19 cellular contexts compared by ENCODE assay signal in the genomic region with DNA sequence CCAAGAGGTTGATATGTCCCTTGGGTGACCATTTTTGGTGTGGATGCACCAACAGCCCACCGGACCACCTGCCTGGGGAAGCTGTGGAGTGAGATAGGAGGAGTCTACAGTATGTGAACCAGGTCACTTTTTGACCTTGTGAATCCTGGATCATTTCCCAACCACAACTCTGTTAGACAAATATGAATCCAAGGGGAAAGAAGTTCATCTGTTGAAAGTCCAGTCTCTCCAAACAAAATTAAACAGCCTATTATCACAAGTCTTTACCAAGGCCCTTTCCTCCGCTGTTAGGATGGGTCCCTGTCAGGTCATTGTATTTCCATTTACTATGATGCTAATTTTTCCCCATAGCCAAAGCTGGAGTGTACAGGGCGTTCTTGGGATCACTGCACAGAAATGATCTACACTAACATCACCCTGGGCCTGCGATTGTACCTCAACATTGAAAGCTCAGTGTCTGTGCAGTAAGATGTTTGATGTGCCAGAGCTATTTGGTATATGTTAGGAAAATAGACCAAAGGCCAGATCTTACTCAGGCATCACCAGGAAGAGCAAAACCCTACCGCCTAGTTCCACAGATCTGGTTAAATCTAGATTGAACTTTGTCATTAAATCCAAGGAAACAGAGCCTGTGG.
A peak's percentile ranks its signal among the peaks of the same experiment; 100 is the strongest.
DNase-seq lines count a peak whose midpoint lies in the region; ATAC-seq, FAIRE-seq and TF ChIP-seq lines count a peak whose summit lies in the region.
"Had no signal": no experiment of that assay in that cellular context is flagged by ENCODE, and none has a peak within 500 bp of the region (broad histone marks: within the 10 kb centered on the region; RNA-seq: fewer than 3 reads in every experiment).

No MANE protein-coding gene starts in this region.

- dilution Hi-C loops in keratinocyte (cut with MboI; ENCODE audit: extremely low pct_ligation_motif_present, low sequenced_read_pairs), result no loop called here

- FAIRE-seq in keratinocyte (lab: Jason Lieb, UNC), result no peak

- H3K9me1 ChIP-seq in keratinocyte (ENCODE audit: control insufficient read depth, extremely low read depth, insufficient read depth, low read length), result no peaks in the 10 kb centered on the region

- H3K4me3 ChIP-seq in choroid plexus epithelial cell (ENCODE audit: low read depth, low read length) (no peak overlapping the region), keratinocyte (ENCODE audit: control insufficient read depth in 2 of 3, extremely low read depth in 1 of 3, insufficient read depth in 2 of 3, low read depth in 1 of 3, low read length in 3 of 3) (no peak overlapping the region), stomach smooth muscle (ENCODE audit: low read length in 2 of 2) (no peak overlapping the region)
- H3K4me3 ChIP-seq: body of pancreas, mucosa of descending colon, ovary, PC-9 had no signal

- no peak overlapping the region for H2AFZ ChIP-seq in keratinocyte (ENCODE audit: control insufficient read depth, low read length)
- H2AFZ ChIP-seq: PC-9 had no signal

- H3K4me2 ChIP-seq in keratinocyte (ENCODE audit: control insufficient read depth, extremely low read depth, insufficient read depth, low read depth, low read length), result peak overlapping the region; percentile 4
- H3K4me2 ChIP-seq: PC-9 had no signal

- H3K27me3 ChIP-seq in keratinocyte (ENCODE audit: control insufficient read depth, extremely low read depth, insufficient read depth, low read length) (no peaks in the 10 kb centered on the region), stomach smooth muscle (ENCODE audit: control insufficient read depth in 1 of 2, insufficient read depth in 2 of 2, low read length in 2 of 2) (no peaks in the 10 kb centered on the region)
- H3K27me3 ChIP-seq: body of pancreas, ovary had no signal

- peaks cover 2% of the 10 kb centered on the region for H3K79me2 ChIP-seq in keratinocyte (ENCODE audit: control insufficient read depth, insufficient read depth, low read length)

- ATAC-seq in GM21367 (IDR thresholded peaks at IDR 0.05; ENCODE audit: unreplicated experiment), result no peak
- no peak for ATAC-seq in esophagus mucosa
- no peak for ATAC-seq in GM19455 (IDR thresholded peaks at IDR 0.05; ENCODE audit: unreplicated experiment)
- ATAC-seq: body of pancreas; effector memory CD8-positive, alpha-beta T cell; mucosa of descending colon had no signal

- H3K27ac ChIP-seq in keratinocyte (ENCODE audit: control insufficient read depth, insufficient read depth, low read length), result peak overlapping the region; percentile 58
- H3K27ac ChIP-seq in stomach smooth muscle (ENCODE audit: low read length), result peak overlapping the region; percentile 50
- H3K27ac ChIP-seq: ovary, PC-9, WERI-Rb-1 had no signal

- DNase-seq in HuH-7 (ENCODE audit: low spot score) (peak; percentile 10), choroid plexus epithelial cell (ENCODE audit: low read depth) (peak; percentile 65), keratinocyte (ENCODE audit: low read depth, low spot score) (no peak)
- no peak for DNase-seq in stimulated activated CD8-positive, alpha-beta memory T cell treated with anti-CD3 and anti-CD28 coated beads, Interleukin-4, amount 100 ng/mL, for 48 hours
- DNase-seq: activated effector memory CD4-positive, alpha-beta T cell treated with anti-CD3 and anti-CD28 coated beads, Interleukin-2, amount 50 U/mL, for 16 hours; body of pancreas; effector memory CD8-positive, alpha-beta T cell; GDM1; islet precursor cell; mucosa of descending colon; NCI-H1694 treated with DMSO at 0.1 percent for 48 hours; NCI-H526; ovary; PC-9; WERI-Rb-1 had no signal

- peaks cover 11 to 14% of the 10 kb centered on the region in 2 experiments for H3K36me3 ChIP-seq in keratinocyte (ENCODE audit: control insufficient read depth in 2 of 2, extremely low read depth in 1 of 2, insufficient read depth in 2 of 2, low read length in 2 of 2)
- H3K36me3 ChIP-seq in stomach smooth muscle (ENCODE audit: control insufficient read depth in 2 of 2, insufficient read depth in 2 of 2, low read length in 2 of 2), result peaks cover 10 to 30% of the 10 kb centered on the region in 2 donors
- H3K36me3 ChIP-seq: ovary, WERI-Rb-1 had no signal

- no peak for TF ChIP-seq CTCF in choroid plexus epithelial cell (conservative IDR thresholded peaks at IDR 0.05; ENCODE audit: low read depth, low read length)
- TF ChIP-seq CTCF in keratinocyte (optimal IDR thresholded peaks at IDR 0.05 in 1 of 3, IDR thresholded peaks at IDR 0.05 in 1 of 3, conservative IDR thresholded peaks at IDR 0.05 in 1 of 3; ENCODE audit: extremely low read depth in 1 of 3, insufficient read depth in 2 of 3, low read length in 3 of 3), result no peak

- no peaks in the 10 kb centered on the region for H4K20me1 ChIP-seq in keratinocyte (ENCODE audit: control insufficient read depth, extremely low read depth, insufficient read depth, low read length)

- H3K9ac ChIP-seq in keratinocyte (ENCODE audit: control insufficient read depth, extremely low read depth, insufficient read depth, low read length), result no peak overlapping the region
- no peak overlapping the region for H3K9ac ChIP-seq in stomach smooth muscle (ENCODE audit: low read length in 2 of 2)

- H3K4me1 ChIP-seq in keratinocyte (ENCODE audit: control insufficient read depth, extremely low read depth, insufficient read depth, low read length) (peaks cover 34% of the 10 kb centered on the region), stomach smooth muscle (ENCODE audit: control insufficient read depth, insufficient read depth, low read length) (peaks cover 10% of the 10 kb centered on the region)

- H3K9me3 ChIP-seq in keratinocyte (ENCODE audit: control insufficient read depth, low read depth, low read length) (no peaks in the 10 kb centered on the region), stomach smooth muscle (ENCODE audit: control insufficient read depth in 2 of 2, low read length in 2 of 2) (no peaks in the 10 kb centered on the region)
- H3K9me3 ChIP-seq: body of pancreas, mucosa of descending colon, ovary had no signal

Comparison
In these comparisons a context has a peak if more than half of its experiments do, and no peak if none do; other contexts are left out.
1. DNase-seq: peak in HuH-7 (single experiment) and choroid plexus epithelial cell (single experiment); none in keratinocyte (single experiment) and stimulated activated CD8-positive, alpha-beta memory T cell treated with anti-CD3 and anti-CD28 coated beads, Interleukin-4, amount 100 ng/mL, for 48 hours (single experiment).